In the genomic region with DNA sequence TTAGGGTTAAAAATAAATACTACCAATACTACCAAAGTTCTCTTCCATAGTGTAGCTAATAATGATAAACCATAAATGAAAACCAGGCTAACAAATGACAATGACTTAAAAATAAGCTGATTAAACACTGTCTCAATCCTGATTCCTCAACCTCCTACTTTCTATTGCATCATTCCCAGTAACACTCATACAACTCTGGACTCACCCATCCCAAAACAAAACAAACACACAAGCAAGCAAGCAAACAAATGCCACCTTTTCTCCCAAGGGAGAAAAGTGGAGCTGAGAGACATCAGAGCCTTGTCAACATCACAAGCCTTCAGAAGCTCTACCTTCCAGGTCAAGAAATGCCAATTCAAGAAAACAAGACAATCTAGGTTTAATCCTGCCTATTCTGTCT, we compare ENCODE assay signal across 1 cellular context.
TF ChIP-seq lines count a peak whose summit lies in the region.

No MANE protein-coding gene starts in this region.

TF ChIP-seq in WTC11, 78 proteins besides CTCF, POLR2A, EP300 and RAD21 (continued from another document):
- TF ChIP-seq, protein P1, sequence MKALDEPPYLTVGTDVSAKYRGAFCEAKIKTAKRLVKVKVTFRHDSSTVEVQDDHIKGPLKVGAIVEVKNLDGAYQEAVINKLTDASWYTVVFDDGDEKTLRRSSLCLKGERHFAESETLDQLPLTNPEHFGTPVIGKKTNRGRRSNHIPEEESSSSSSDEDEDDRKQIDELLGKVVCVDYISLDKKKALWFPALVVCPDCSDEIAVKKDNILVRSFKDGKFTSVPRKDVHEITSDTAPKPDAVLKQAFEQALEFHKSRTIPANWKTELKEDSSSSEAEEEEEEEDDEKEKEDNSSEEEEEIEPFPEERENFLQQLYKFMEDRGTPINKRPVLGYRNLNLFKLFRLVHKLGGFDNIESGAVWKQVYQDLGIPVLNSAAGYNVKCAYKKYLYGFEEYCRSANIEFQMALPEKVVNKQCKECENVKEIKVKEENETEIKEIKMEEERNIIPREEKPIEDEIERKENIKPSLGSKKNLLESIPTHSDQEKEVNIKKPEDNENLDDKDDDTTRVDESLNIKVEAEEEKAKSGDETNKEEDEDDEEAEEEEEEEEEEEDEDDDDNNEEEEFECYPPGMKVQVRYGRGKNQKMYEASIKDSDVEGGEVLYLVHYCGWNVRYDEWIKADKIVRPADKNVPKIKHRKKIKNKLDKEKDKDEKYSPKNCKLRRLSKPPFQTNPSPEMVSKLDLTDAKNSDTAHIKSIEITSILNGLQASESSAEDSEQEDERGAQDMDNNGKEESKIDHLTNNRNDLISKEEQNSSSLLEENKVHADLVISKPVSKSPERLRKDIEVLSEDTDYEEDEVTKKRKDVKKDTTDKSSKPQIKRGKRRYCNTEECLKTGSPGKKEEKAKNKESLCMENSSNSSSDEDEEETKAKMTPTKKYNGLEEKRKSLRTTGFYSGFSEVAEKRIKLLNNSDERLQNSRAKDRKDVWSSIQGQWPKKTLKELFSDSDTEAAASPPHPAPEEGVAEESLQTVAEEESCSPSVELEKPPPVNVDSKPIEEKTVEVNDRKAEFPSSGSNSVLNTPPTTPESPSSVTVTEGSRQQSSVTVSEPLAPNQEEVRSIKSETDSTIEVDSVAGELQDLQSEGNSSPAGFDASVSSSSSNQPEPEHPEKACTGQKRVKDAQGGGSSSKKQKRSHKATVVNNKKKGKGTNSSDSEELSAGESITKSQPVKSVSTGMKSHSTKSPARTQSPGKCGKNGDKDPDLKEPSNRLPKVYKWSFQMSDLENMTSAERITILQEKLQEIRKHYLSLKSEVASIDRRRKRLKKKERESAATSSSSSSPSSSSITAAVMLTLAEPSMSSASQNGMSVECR (CRISPR knock-in tag; IDR thresholded peaks at IDR 0.05; ENCODE audit: borderline replicate concordance): no peak
- TF ChIP-seq ZNF671 (CRISPR knock-in tag; IDR thresholded peaks at IDR 0.05): no peak
- TF ChIP-seq, protein P2, sequence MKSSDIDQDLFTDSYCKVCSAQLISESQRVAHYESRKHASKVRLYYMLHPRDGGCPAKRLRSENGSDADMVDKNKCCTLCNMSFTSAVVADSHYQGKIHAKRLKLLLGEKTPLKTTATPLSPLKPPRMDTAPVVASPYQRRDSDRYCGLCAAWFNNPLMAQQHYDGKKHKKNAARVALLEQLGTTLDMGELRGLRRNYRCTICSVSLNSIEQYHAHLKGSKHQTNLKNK (CRISPR knock-in tag; IDR thresholded peaks at IDR 0.05): no peak
- TF ChIP-seq, protein P3, sequence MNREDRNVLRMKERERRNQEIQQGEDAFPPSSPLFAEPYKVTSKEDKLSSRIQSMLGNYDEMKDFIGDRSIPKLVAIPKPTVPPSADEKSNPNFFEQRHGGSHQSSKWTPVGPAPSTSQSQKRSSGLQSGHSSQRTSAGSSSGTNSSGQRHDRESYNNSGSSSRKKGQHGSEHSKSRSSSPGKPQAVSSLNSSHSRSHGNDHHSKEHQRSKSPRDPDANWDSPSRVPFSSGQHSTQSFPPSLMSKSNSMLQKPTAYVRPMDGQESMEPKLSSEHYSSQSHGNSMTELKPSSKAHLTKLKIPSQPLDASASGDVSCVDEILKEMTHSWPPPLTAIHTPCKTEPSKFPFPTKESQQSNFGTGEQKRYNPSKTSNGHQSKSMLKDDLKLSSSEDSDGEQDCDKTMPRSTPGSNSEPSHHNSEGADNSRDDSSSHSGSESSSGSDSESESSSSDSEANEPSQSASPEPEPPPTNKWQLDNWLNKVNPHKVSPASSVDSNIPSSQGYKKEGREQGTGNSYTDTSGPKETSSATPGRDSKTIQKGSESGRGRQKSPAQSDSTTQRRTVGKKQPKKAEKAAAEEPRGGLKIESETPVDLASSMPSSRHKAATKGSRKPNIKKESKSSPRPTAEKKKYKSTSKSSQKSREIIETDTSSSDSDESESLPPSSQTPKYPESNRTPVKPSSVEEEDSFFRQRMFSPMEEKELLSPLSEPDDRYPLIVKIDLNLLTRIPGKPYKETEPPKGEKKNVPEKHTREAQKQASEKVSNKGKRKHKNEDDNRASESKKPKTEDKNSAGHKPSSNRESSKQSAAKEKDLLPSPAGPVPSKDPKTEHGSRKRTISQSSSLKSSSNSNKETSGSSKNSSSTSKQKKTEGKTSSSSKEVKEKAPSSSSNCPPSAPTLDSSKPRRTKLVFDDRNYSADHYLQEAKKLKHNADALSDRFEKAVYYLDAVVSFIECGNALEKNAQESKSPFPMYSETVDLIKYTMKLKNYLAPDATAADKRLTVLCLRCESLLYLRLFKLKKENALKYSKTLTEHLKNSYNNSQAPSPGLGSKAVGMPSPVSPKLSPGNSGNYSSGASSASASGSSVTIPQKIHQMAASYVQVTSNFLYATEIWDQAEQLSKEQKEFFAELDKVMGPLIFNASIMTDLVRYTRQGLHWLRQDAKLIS (CRISPR knock-in tag; IDR thresholded peaks at IDR 0.05; ENCODE audit: borderline replicate concordance): no peak
